ENCODE assay signal across 2 cellular contexts in genomic region chr15:65369148-65369547, GRCh38.
A peak's percentile ranks its signal among the peaks of the same experiment; 100 is the strongest.
TF ChIP-seq lines count a peak whose summit lies in the region.

No MANE protein-coding gene starts in this region.

TF ChIP-seq in GM23338, 12 proteins besides CTCF, POLR2A, EP300 and RAD21:
- no peak for TF ChIP-seq REST (IDR thresholded peaks at IDR 0.05; ENCODE audit: unreplicated experiment)
- TF ChIP-seq JUNB (IDR thresholded peaks at IDR 0.05; ENCODE audit: unreplicated experiment) = no peak
- no peak for TF ChIP-seq NANOG (IDR thresholded peaks at IDR 0.05; ENCODE audit: borderline replicate concordance)
- no peak for TF ChIP-seq ETS1 (IDR thresholded peaks at IDR 0.05)
- TF ChIP-seq POLR2AphosphoS5 (IDR thresholded peaks at IDR 0.05; ENCODE audit: low read depth) = no peak
- TF ChIP-seq ZNF331 (CRISPR knock-in tag; IDR thresholded peaks at IDR 0.05; ENCODE audit: low read depth) = no peak
- TF ChIP-seq EZH2 (IDR thresholded peaks at IDR 0.05; ENCODE audit: low read depth, unreplicated experiment) = no peak
- no peak for TF ChIP-seq CREB1 (CRISPR knock-in tag; IDR thresholded peaks at IDR 0.05; ENCODE audit: low read depth)
- no peak for TF ChIP-seq ZNF462 (CRISPR knock-in tag; IDR thresholded peaks at IDR 0.05)

TF ChIP-seq in HepG2, 621 proteins besides CTCF, POLR2A, EP300 and RAD21:
- peak; percentile 93 for TF ChIP-seq ZNF768 (CRISPR knock-in tag; IDR thresholded peaks at IDR 0.05)
- no peak for TF ChIP-seq GFI1 (CRISPR knock-in tag; IDR thresholded peaks at IDR 0.05; ENCODE audit: borderline replicate concordance)
- TF ChIP-seq ZMYM3 (CRISPR knock-in tag; IDR thresholded peaks at IDR 0.05) = 0 out of 2 replicates have a peak, but pooled peaks have one; percentile 25
- no peak for TF ChIP-seq CREB1 (IDR thresholded peaks at IDR 0.05)
- no peak for TF ChIP-seq CREB1 (CRISPR knock-in tag; IDR thresholded peaks at IDR 0.05)
